18 cellular contexts compared by ENCODE assay signal in the genomic region with DNA sequence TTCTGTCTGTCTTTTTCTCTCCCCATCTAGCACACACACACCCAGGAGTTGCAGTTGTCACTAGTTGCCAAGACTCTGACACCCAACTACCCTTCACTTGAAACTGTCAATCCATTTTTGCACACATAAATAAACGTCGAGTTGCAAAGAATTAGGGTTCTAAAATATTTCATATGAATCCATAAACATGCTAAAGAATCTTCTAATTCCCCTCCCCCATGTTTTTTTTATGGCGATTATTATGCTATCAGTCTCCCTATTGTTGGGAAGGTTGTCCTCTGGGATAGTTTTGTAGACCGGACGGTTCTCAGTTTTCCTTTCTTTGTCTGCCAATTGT.
DNase-seq lines count a peak whose midpoint lies in the region; ATAC-seq, FAIRE-seq and TF ChIP-seq lines count a peak whose summit lies in the region.
"Had no signal": no experiment of that assay in that cellular context is flagged by ENCODE, and none has a peak within 500 bp of the region (broad histone marks: within the 10 kb centered on the region; RNA-seq: fewer than 3 reads in every experiment).

No MANE protein-coding gene starts in this region.

- no peak for ATAC-seq in HG03354 (IDR thresholded peaks at IDR 0.05; ENCODE audit: poor library complexity, severe bottlenecking, unreplicated experiment)
- no peak for ATAC-seq in HG03095 (IDR thresholded peaks at IDR 0.05; ENCODE audit: unreplicated experiment)
- ATAC-seq: activated CD8-positive, alpha-beta memory T cell treated with anti-CD3 and anti-CD28 coated beads, Interleukin-2, amount 10 ng/mL, durations not matched to agents 7 days and 5 days; stimulated activated effector memory CD8-positive, alpha-beta T cell treated with anti-CD3 and anti-CD28 coated beads, Interleukin-12 subunit alpha, Interleukin-12 subunit beta, amount 100 ng/mL, for 72 hours had no signal

- H3K27me3 ChIP-seq in breast epithelium (no peaks in the 10 kb centered on the region), astrocyte (ENCODE audit: insufficient read depth, low read length) (peaks cover 18% of the 10 kb centered on the region), thyroid gland (no peaks in the 10 kb centered on the region)

- intact Hi-C loops in breast epithelium (cut with DNase I; ENCODE audit: low total_unique reads) (no loop called here), MCF 10A (cut with micrococcal nuclease) (loop anchor here (10.0 kb wide), 1 partner anchor 651 kb away; no protein-coding TSS in a partner anchor), thyroid gland (cut with DNase I) (loop anchor here (10.0 kb wide), 1 partner anchor 971 kb away; no protein-coding TSS in a partner anchor)

- CTCF ChIA-PET in MCF 10A (lab: Yijun Ruan, JAX): interaction anchor here (0.8 kb wide), 1 partner anchor 910 kb away, joined by 3 read pairs; no protein-coding TSS in a partner anchor

- no peaks in the 10 kb centered on the region for H3K79me2 ChIP-seq in astrocyte (ENCODE audit: insufficient read depth, low read length)

- TF ChIP-seq POLR2A in breast epithelium (IDR thresholded peaks at IDR 0.05) (no peak), thyroid gland (IDR thresholded peaks at IDR 0.05) (no peak)

- H3K36me3 Mint-ChIP-seq in MCF 10A (ENCODE audit: insufficient read depth, unreplicated experiment) (no peaks in the 10 kb centered on the region), astrocyte (ENCODE audit: low read depth, unreplicated experiment) (no peaks in the 10 kb centered on the region), mesothelial cell of epicardium (no peaks in the 10 kb centered on the region)
- H3K36me3 Mint-ChIP-seq: activated CD8-positive, alpha-beta memory T cell treated with anti-CD3 and anti-CD28 coated beads, Interleukin-2, amount 10 ng/mL, durations not matched to agents 7 days and 5 days; CD4-positive, CD25-positive, alpha-beta regulatory T cell; stimulated activated effector memory CD8-positive, alpha-beta T cell treated with anti-CD3 and anti-CD28 coated beads, Interleukin-12 subunit alpha, Interleukin-12 subunit beta, amount 100 ng/mL, for 72 hours had no signal

- no peaks in the 10 kb centered on the region for H3K27me3 Mint-ChIP-seq in MCF 10A (ENCODE audit: insufficient read depth, unreplicated experiment)
- H3K27me3 Mint-ChIP-seq in astrocyte (ENCODE audit: low read depth, unreplicated experiment): peaks cover 3% of the 10 kb centered on the region
- no peaks in the 10 kb centered on the region for H3K27me3 Mint-ChIP-seq in mesothelial cell of epicardium (ENCODE audit: low read depth)
- H3K27me3 Mint-ChIP-seq: activated CD8-positive, alpha-beta memory T cell treated with anti-CD3 and anti-CD28 coated beads, Interleukin-2, amount 10 ng/mL, durations not matched to agents 7 days and 5 days; CD4-positive, CD25-positive, alpha-beta regulatory T cell had no signal

- H3K4me1 Mint-ChIP-seq in MCF 10A (ENCODE audit: insufficient read depth, unreplicated experiment): peaks cover 20% of the 10 kb centered on the region
- no peaks in the 10 kb centered on the region for H3K4me1 Mint-ChIP-seq in astrocyte (ENCODE audit: low read depth, unreplicated experiment)
- peaks cover 49% of the 10 kb centered on the region for H3K4me1 Mint-ChIP-seq in mesothelial cell of epicardium
- H3K4me1 Mint-ChIP-seq: activated CD8-positive, alpha-beta memory T cell treated with anti-CD3 and anti-CD28 coated beads, Interleukin-2, amount 10 ng/mL, durations not matched to agents 7 days and 5 days; CD4-positive, CD25-positive, alpha-beta regulatory T cell; stimulated activated effector memory CD8-positive, alpha-beta T cell treated with anti-CD3 and anti-CD28 coated beads, Interleukin-12 subunit alpha, Interleukin-12 subunit beta, amount 100 ng/mL, for 72 hours had no signal

- POLR2A ChIA-PET in MCF 10A (lab: Yijun Ruan, JAX): no interaction called here

- FAIRE-seq in astrocyte (lab: Jason Lieb, UNC): no peak

- H3K9me3 Mint-ChIP-seq in MCF 10A (ENCODE audit: unreplicated experiment) (no peaks in the 10 kb centered on the region), astrocyte (ENCODE audit: unreplicated experiment) (no peaks in the 10 kb centered on the region), mesothelial cell of epicardium (no peaks in the 10 kb centered on the region)
- H3K9me3 Mint-ChIP-seq: HFFc6 had no signal

- no TSS peak for BruUV-seq in MCF 10A (replicated peaks; lab: Mats Ljungman, UMichigan)

- peak overlapping the region; percentile 66 to 78 for H3K27ac ChIP-seq in breast epithelium
- H3K27ac ChIP-seq in astrocyte (ENCODE audit: low read depth, low read length): no peak overlapping the region
- H3K27ac ChIP-seq in thyroid gland: peak overlapping the region in 2 of 3 donors; percentile 14 to 30

- no peak overlapping the region for H3K4me3 Mint-ChIP-seq in MCF 10A (ENCODE audit: unreplicated experiment)
- no peak overlapping the region for H3K4me3 Mint-ChIP-seq in astrocyte (ENCODE audit: unreplicated experiment)
- no peak overlapping the region for H3K4me3 Mint-ChIP-seq in mesothelial cell of epicardium
- H3K4me3 Mint-ChIP-seq: activated CD8-positive, alpha-beta memory T cell treated with anti-CD3 and anti-CD28 coated beads, Interleukin-2, amount 10 ng/mL, durations not matched to agents 7 days and 5 days; CD4-positive, CD25-positive, alpha-beta regulatory T cell; HFFc6; stimulated activated effector memory CD8-positive, alpha-beta T cell treated with anti-CD3 and anti-CD28 coated beads, Interleukin-12 subunit alpha, Interleukin-12 subunit beta, amount 100 ng/mL, for 72 hours had no signal

- H3K4me1 ChIP-seq in breast epithelium (no peaks in the 10 kb centered on the region), astrocyte (ENCODE audit: insufficient read depth, low read length) (no peaks in the 10 kb centered on the region), thyroid gland (no peaks in the 10 kb centered on the region)

- WGBS in thyroid gland, 2 donors: 63 to 75% methylated on average over 5 of the region's 5 CpGs

- DNase-seq in breast epithelium (ENCODE audit: low spot score in 2 of 2) (no peak), MCF 10A (ENCODE audit: unreplicated experiment) (no peak), astrocyte (ENCODE audit: low read depth) (no peak), mesothelial cell of epicardium (ENCODE audit: low spot score in 2 of 2, unreplicated experiment in 2 of 2) (no peak), thyroid gland (no peak), COLO668 (lab: John Stamatoyannopoulos, UW; ENCODE audit: unreplicated experiment) (no peak)
- DNase-seq: ACHN; activated CD4-positive, alpha-beta T cell treated with anti-CD3 and anti-CD28 coated beads for 1 hour; activated CD8-positive, alpha-beta memory T cell treated with anti-CD3 and anti-CD28 coated beads, Interleukin-2, amount 10 ng/mL, durations not matched to agents 7 days and 5 days; activated gamma-delta T cell; CD4-positive, CD25-positive, alpha-beta regulatory T cell; HFFc6; kidney glomerular epithelial cell; NCI-H2171; T-helper 9 cell had no signal

- H3K4me2 ChIP-seq in astrocyte (ENCODE audit: low read length): peak overlapping the region; percentile 73

- H3K4me3 ChIP-seq in breast epithelium (peak overlapping the region in 2 of 3 donors; percentile 6 to 42), astrocyte (ENCODE audit: insufficient read depth, low read depth, low read length) (peak overlapping the region; percentile 16), thyroid gland (replicated peaks in 1 of 3) (no peak overlapping the region)

- H2AFZ ChIP-seq in astrocyte (ENCODE audit: low read depth, low read length): no peak overlapping the region

- H3K27ac Mint-ChIP-seq in MCF 10A (ENCODE audit: low read depth, unreplicated experiment) (no peak overlapping the region), astrocyte (ENCODE audit: unreplicated experiment) (no peak overlapping the region), mesothelial cell of epicardium (peak overlapping the region; percentile 48)
- H3K27ac Mint-ChIP-seq: activated CD8-positive, alpha-beta memory T cell treated with anti-CD3 and anti-CD28 coated beads, Interleukin-2, amount 10 ng/mL, durations not matched to agents 7 days and 5 days; CD4-positive, CD25-positive, alpha-beta regulatory T cell; HFFc6; stimulated activated effector memory CD8-positive, alpha-beta T cell treated with anti-CD3 and anti-CD28 coated beads, Interleukin-12 subunit alpha, Interleukin-12 subunit beta, amount 100 ng/mL, for 72 hours had no signal

- H4K20me1 ChIP-seq in astrocyte (ENCODE audit: insufficient read depth, low read length): no peaks in the 10 kb centered on the region

- no peak overlapping the region for H3K9ac ChIP-seq in astrocyte (ENCODE audit: low read length)

- H3K36me3 ChIP-seq in breast epithelium (no peaks in the 10 kb centered on the region), astrocyte (ENCODE audit: insufficient read depth, low read length) (no peaks in the 10 kb centered on the region), thyroid gland (no peaks in the 10 kb centered on the region)

- no peaks in the 10 kb centered on the region for H3K9me3 ChIP-seq in breast epithelium
- H3K9me3 ChIP-seq in astrocyte (ENCODE audit: insufficient read depth, low read depth, low read length): no peaks in the 10 kb centered on the region
- H3K9me3 ChIP-seq in thyroid gland: no peaks in the 10 kb centered on the region

- TF ChIP-seq CTCF in breast epithelium (IDR thresholded peaks at IDR 0.05) (no peak), MCF 10A (IDR thresholded peaks at IDR 0.05; ENCODE audit: unreplicated experiment) (no peak), astrocyte (IDR thresholded peaks at IDR 0.05; ENCODE audit: insufficient read depth, low read depth, low read length) (no peak), mesothelial cell of epicardium (IDR thresholded peaks at IDR 0.05; ENCODE audit: unreplicated experiment) (no peak), thyroid gland (IDR thresholded peaks at IDR 0.05) (no peak)

Comparison
In these comparisons a context has a peak if more than half of its experiments do, and no peak if none do; other contexts are left out.
1. H3K4me3 ChIP-seq: peak in breast epithelium (2 of 3) and astrocyte (single experiment); none in thyroid gland (0 of 3).